Comparison of ENCODE assay signal across 16 cellular contexts in the genomic region with DNA sequence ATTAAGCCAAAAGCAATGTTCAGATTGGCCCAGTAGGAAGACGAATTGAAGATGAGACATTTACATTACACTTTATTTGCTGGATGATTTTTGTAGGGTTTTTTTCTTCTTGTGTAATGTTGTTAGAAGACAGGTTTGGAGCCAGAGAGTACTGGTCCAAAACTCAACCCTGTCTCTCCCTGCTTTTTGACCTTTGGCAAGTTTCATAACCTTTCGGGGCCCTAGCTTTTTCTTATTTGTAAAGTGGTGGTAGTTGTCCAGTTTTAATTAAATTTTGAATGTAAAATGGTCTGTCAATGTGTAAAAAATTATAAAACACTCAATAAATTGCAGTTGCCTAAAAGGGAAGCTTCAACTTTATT. TPM values are rescaled to one million over a fixed set of nuclear protein-coding genes. Genes with fewer than 3 reads are reported as not detected.
DNase-seq lines count a peak whose midpoint lies in the region; ATAC-seq, FAIRE-seq and TF ChIP-seq lines count a peak whose summit lies in the region.
"Had no signal": no experiment of that assay in that cellular context is flagged by ENCODE, and none has a peak within 500 bp of the region (broad histone marks: within the 10 kb centered on the region; RNA-seq: fewer than 3 reads in every experiment).

No MANE protein-coding gene starts in this region.

- H3K27ac ChIP-seq in spleen, result peak overlapping the region in 7 of 8 donors; percentile 1 to 81 (median 54)

- 23 to 83% (median 33%) methylated on average over 2 of the region's 2 CpGs for WGBS in spleen, 5 donors

- TF ChIP-seq POLR2A in spleen (IDR thresholded peaks at IDR 0.05), result no peak

- peaks cover 31 to 73% (median 55%) of the 10 kb centered on the region in 6 donors for H3K4me1 ChIP-seq in spleen

- TF ChIP-seq CTCF in spleen (IDR thresholded peaks at IDR 0.05 in 8 of 11, conservative IDR thresholded peaks at IDR 0.05 in 3 of 11), result no peak

- no peaks in the 10 kb centered on the region for H3K9me3 ChIP-seq in spleen

- no peak overlapping the region for H3K4me3 Mint-ChIP-seq in dendritic cell treated with granulocyte-macrophage colony-stimulating factor and Interleukin-4, amounts not matched to agents 40 ng/mL and 50 ng/mL, for 4 days
- peak overlapping the region; percentile 31 for H3K4me3 Mint-ChIP-seq in memory B cell
- H3K4me3 Mint-ChIP-seq: activated T-helper 1 cell treated with anti-CD3 and anti-CD28 coated beads, Interleukin-12 subunit alpha, Interleukin-12 subunit beta, Interleukin-2, Interleukin-4 antibody, amounts not matched to agents 30 ng/mL and 10 ng/mL and 1 ng/mL, durations not matched to agents 14 hours and 24 hours and 36 hours; HFFc6; natural killer cell treated with Interleukin-12 subunit alpha and Interleukin-12 subunit beta and Interleukin-15 and Interleukin-18, amount 100 ng/mL, for 72 hours; T-helper 2 cell treated with Interferon-gamma antibody and Interleukin-4, amounts not matched to agents 5 μg/mL and 100 μg/mL, for 36 hours had no signal

- FAIRE-seq in GM19239 (lab: Jason Lieb, UNC), result peak; percentile 81
- FAIRE-seq: astrocyte had no signal

- no peaks in the 10 kb centered on the region for H3K36me3 ChIP-seq in spleen

- peaks cover 65% of the 10 kb centered on the region for H3K4me1 Mint-ChIP-seq in dendritic cell treated with granulocyte-macrophage colony-stimulating factor and Interleukin-4, amounts not matched to agents 40 ng/mL and 50 ng/mL, for 4 days (ENCODE audit: low read depth)
- peaks cover 55% of the 10 kb centered on the region for H3K4me1 Mint-ChIP-seq in memory B cell

- H3K27me3 ChIP-seq in spleen (replicated peaks in 1 of 7), result no peaks in the 10 kb centered on the region

- H3K9me3 Mint-ChIP-seq in dendritic cell treated with granulocyte-macrophage colony-stimulating factor and Interleukin-4, amounts not matched to agents 40 ng/mL and 50 ng/mL, for 4 days, result no peaks in the 10 kb centered on the region
- no peaks in the 10 kb centered on the region for H3K9me3 Mint-ChIP-seq in memory B cell
- H3K9me3 Mint-ChIP-seq: HFFc6; natural killer cell treated with Interleukin-12 subunit alpha and Interleukin-12 subunit beta and Interleukin-15 and Interleukin-18, amount 100 ng/mL, for 72 hours had no signal

- H3K27me3 Mint-ChIP-seq in dendritic cell treated with granulocyte-macrophage colony-stimulating factor and Interleukin-4, amounts not matched to agents 40 ng/mL and 50 ng/mL, for 4 days, result no peaks in the 10 kb centered on the region
- H3K27me3 Mint-ChIP-seq in memory B cell, result no peaks in the 10 kb centered on the region
- H3K27me3 Mint-ChIP-seq: natural killer cell treated with Interleukin-12 subunit alpha and Interleukin-12 subunit beta and Interleukin-15 and Interleukin-18, amount 100 ng/mL, for 72 hours had no signal

- ATAC-seq in memory B cell (ENCODE audit: low read depth) (no peak), GM21515 (IDR thresholded peaks at IDR 0.05; ENCODE audit: unreplicated experiment) (no peak), HG03039 (IDR thresholded peaks at IDR 0.05; ENCODE audit: unreplicated experiment) (no peak), HG02852 (IDR thresholded peaks at IDR 0.05; ENCODE audit: unreplicated experiment) (no peak)
- ATAC-seq: natural killer cell treated with Interleukin-12 subunit alpha and Interleukin-12 subunit beta and Interleukin-15 and Interleukin-18, amount 100 ng/mL, for 72 hours had no signal

- intact Hi-C loops in dendritic cell treated with granulocyte-macrophage colony-stimulating factor and Interleukin-4, amounts not matched to agents 40 ng/mL and 50 ng/mL, for 4 days (cut with micrococcal nuclease), result no loop called here
- intact Hi-C loops in spleen (cut with DNase I; ENCODE audit: low total_unique reads), result no loop called here

- H3K4me3 ChIP-seq in spleen, result no peak overlapping the region

- H3K27ac Mint-ChIP-seq in dendritic cell treated with granulocyte-macrophage colony-stimulating factor and Interleukin-4, amounts not matched to agents 40 ng/mL and 50 ng/mL, for 4 days, result peak overlapping the region; percentile 35
- peak overlapping the region; percentile 12 for H3K27ac Mint-ChIP-seq in memory B cell
- H3K27ac Mint-ChIP-seq: activated T-helper 1 cell treated with anti-CD3 and anti-CD28 coated beads, Interleukin-12 subunit alpha, Interleukin-12 subunit beta, Interleukin-2, Interleukin-4 antibody, amounts not matched to agents 30 ng/mL and 10 ng/mL and 1 ng/mL, durations not matched to agents 14 hours and 24 hours and 36 hours; HFFc6; natural killer cell treated with Interleukin-12 subunit alpha and Interleukin-12 subunit beta and Interleukin-15 and Interleukin-18, amount 100 ng/mL, for 72 hours; T-helper 2 cell treated with Interferon-gamma antibody and Interleukin-4, amounts not matched to agents 5 μg/mL and 100 μg/mL, for 36 hours had no signal

- DNase-seq in GM19239 (ENCODE audit: insufficient read length, low spot score), result no peak
- no peak for DNase-seq in memory B cell (ENCODE audit: low spot score in 2 of 2)
- no peak for DNase-seq in spleen
- no peak for DNase-seq in OCI-M1 (lab: John Stamatoyannopoulos, UW)
- DNase-seq: AML-193; effector CD8-positive, alpha-beta T cell; HFFc6; NCI-H2081 treated with DMSO at 0.1 percent for 48 hours had no signal

- no peaks in the 10 kb centered on the region for H3K36me3 Mint-ChIP-seq in dendritic cell treated with granulocyte-macrophage colony-stimulating factor and Interleukin-4, amounts not matched to agents 40 ng/mL and 50 ng/mL, for 4 days (ENCODE audit: low read depth)
- no peaks in the 10 kb centered on the region for H3K36me3 Mint-ChIP-seq in memory B cell
- H3K36me3 Mint-ChIP-seq: natural killer cell treated with Interleukin-12 subunit alpha and Interleukin-12 subunit beta and Interleukin-15 and Interleukin-18, amount 100 ng/mL, for 72 hours had no signal

RNA-seq across cellular contexts. Expression of a gene that starts 29.5 kb away (rescaled TPM):
- total RNA-seq in spleen, result 10 to 100 TPM; 24.2 to 52.2 (median 39.8) TPM
- polyA plus RNA-seq in spleen, result 10 to 100 TPM; 13.2 to 22.7 (median 14.9) TPM
